Comparison of ENCODE assay signal across 9 cellular contexts in the genomic region with DNA sequence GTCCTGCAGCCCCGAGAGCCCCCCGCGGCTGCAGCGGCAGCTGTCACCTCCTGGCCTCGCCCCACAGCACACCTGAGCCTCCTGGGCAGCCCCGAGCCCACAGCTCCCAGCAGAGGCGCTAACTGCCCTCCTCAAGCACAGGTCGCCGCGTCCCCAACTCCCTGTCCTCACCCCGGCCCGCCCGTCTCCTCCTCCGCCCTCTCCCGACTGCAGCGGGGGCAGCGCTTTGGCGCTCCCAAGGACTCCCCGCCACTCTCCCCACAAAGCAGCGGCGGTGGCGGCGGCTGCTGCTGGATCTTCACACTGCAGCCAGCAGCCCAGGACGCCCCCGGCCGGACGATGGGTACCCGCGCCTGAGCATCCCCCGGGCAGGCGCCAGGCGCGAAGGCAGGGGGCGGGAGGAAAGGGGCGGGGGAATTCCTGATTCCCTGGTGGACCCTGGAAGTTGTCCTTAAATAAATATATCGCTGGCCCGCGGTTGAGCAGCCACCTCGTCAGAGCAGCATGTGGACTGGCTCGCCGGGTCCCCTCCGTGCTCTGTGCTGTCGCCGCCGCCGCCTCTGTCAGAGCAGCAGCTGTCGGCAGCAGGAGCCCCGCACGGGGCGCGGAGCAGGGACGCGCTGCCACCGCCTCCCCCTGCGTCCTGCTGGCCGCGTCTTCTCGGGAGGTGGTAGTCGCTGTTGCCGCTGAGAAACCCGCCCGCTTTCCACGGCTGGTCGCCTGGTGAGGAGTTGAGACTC. TPM values are rescaled to one million over a fixed set of nuclear protein-coding genes. Genes with fewer than 3 reads are reported as not detected.
DNase-seq lines count a peak whose midpoint lies in the region; ATAC-seq, FAIRE-seq and TF ChIP-seq lines count a peak whose summit lies in the region.
"Had no signal": no experiment of that assay in that cellular context is flagged by ENCODE, and none has a peak within 500 bp of the region (broad histone marks: within the 10 kb centered on the region; RNA-seq: fewer than 3 reads in every experiment).

A gene (plus strand): TSS at position 485 of the 740 bp plus-strand sequence. CDS start 277 bp downstream, outside the sequence.

- peaks cover 8% of the 10 kb centered on the region for H3K4me1 ChIP-seq in testis

- ATAC-seq in left lobe of liver: peak; percentile 29

- H3K27me3 ChIP-seq in testis: no peaks in the 10 kb centered on the region

- no peak within 1 kb of the TSS for H3K27ac ChIP-seq in testis

- peak; percentile 69 for DNase-seq in NCI-H82 (lab: John Stamatoyannopoulos, UW)
- DNase-seq in NCI-H82 treated with DMSO at 0.1 percent for 48 hours (lab: John Stamatoyannopoulos, UW; ENCODE audit: unreplicated experiment): no peak
- peak in 45 of 58 donors; percentile 1 to 71 (median 24) for DNase-seq in anterior cingulate cortex (lab: John Stamatoyannopoulos, UW)
- DNase-seq in left lobe of liver (ENCODE audit: low spot score): no peak
- peak; percentile 18 for DNase-seq in testis
- DNase-seq in activated CD4-positive, CD25-positive, alpha-beta regulatory T cell treated with anti-CD3 and anti-CD28 coated beads, Interleukin-2, amount 50 U/mL, for 72 hours: no peak
- DNase-seq in stimulated activated CD4-positive, alpha-beta T cell treated with anti-CD3 and anti-CD28 coated beads, Interleukin-4, amount 100 ng/mL, for 1 hour: no peak
- DNase-seq in RCC 7860 (ENCODE audit: low spot score): no peak

- 0% methylated on average over 2 to 40 of the region's 64 CpGs for WGBS in testis, 2 donors

- no peak for TF ChIP-seq CTCF in testis (IDR thresholded peaks at IDR 0.05)

- no peak for TF ChIP-seq POLR2A in testis (IDR thresholded peaks at IDR 0.05)

- intact Hi-C loops in testis (cut with DNase I; ENCODE audit: low total_unique reads): no loop called here

- H3K36me3 ChIP-seq in testis (ENCODE audit: low read depth, missing control alignments): no peaks in the 10 kb centered on the region

- FAIRE-seq in RCC 7860 (lab: Jason Lieb, UNC): no peak

- H3K9me3 ChIP-seq in testis: no peaks in the 10 kb centered on the region

- peak within 1 kb of the TSS; percentile 19 to 52 for H3K4me3 ChIP-seq in testis

RNA-seq across cellular contexts. Expression of the gene that starts here (rescaled TPM):
- total RNA-seq in left lobe of liver: not detected
- total RNA-seq in testis: under 1 TPM; 0.39 to 0.43 TPM
- polyA plus RNA-seq in testis (ENCODE audit: insufficient read depth, low read depth, low replicate concordance): not detected
- total RNA-seq: LHCN-M2 had no signal

Comparison
In these comparisons a context has a peak if more than half of its experiments do, and no peak if none do; other contexts are left out.
1. DNase-seq: peak in NCI-H82 (single experiment) and anterior cingulate cortex (45 of 58); none in NCI-H82 treated with DMSO at 0.1 percent for 48 hours (single experiment), left lobe of liver (single experiment), activated CD4-positive, CD25-positive, alpha-beta regulatory T cell treated with anti-CD3 and anti-CD28 coated beads, Interleukin-2, amount 50 U/mL, for 72 hours (single experiment), stimulated activated CD4-positive, alpha-beta T cell treated with anti-CD3 and anti-CD28 coated beads, Interleukin-4, amount 100 ng/mL, for 1 hour (single experiment) and RCC 7860 (single experiment).
2. Peak in ATAC-seq in left lobe of liver; RNA of the gene not detected or under 1 TPM.
3. Peak in DNase-seq and H3K4me3 ChIP-seq in testis; RNA of the gene not detected or under 1 TPM.